1 cellular context compared by ENCODE assay signal in genomic region chr13:29438772-29439171, GRCh38.
TF ChIP-seq lines count a peak whose summit lies in the region.

No MANE protein-coding gene starts in this region.

TF ChIP-seq in SK-N-SH, 30 proteins besides CTCF, POLR2A, EP300 and RAD21:
- TF ChIP-seq MEF2A (IDR thresholded peaks at IDR 0.05; ENCODE audit: borderline replicate concordance, low read depth) (no peak), GABPA (IDR thresholded peaks at IDR 0.05; ENCODE audit: low read depth) (no peak), PBX3 (IDR thresholded peaks at IDR 0.05) (no peak), USF1 (IDR thresholded peaks at IDR 0.05; ENCODE audit: borderline replicate concordance, low read depth) (no peak), MAX (IDR thresholded peaks at IDR 0.05; ENCODE audit: low read depth) (no peak), MXI1 (IDR thresholded peaks at IDR 0.05; ENCODE audit: low read depth, low read length) (no peak), JUND (IDR thresholded peaks at IDR 0.05) (no peak), FOXJ3 (CRISPR knock-in tag; IDR thresholded peaks at IDR 0.05) (no peak), TAF1 (IDR thresholded peaks at IDR 0.05; ENCODE audit: borderline replicate concordance, low read depth, low read length) (no peak), EZH2phosphoT487 (IDR thresholded peaks at IDR 0.05; ENCODE audit: borderline replicate concordance, low read depth) (no peak), POLR2AphosphoS5 (IDR thresholded peaks at IDR 0.05; ENCODE audit: low read depth, low read length) (no peak), NFIC (IDR thresholded peaks at IDR 0.05; ENCODE audit: borderline replicate concordance) (no peak), USF2 (IDR thresholded peaks at IDR 0.05; ENCODE audit: borderline replicate concordance, low read depth, low read length) (no peak), TEAD4 (IDR thresholded peaks at IDR 0.05; ENCODE audit: borderline replicate concordance, insufficient read depth) (no peak), RCOR1 (IDR thresholded peaks at IDR 0.05; ENCODE audit: low read length) (no peak), TCF12 (IDR thresholded peaks at IDR 0.05) (no peak), ELF1 (IDR thresholded peaks at IDR 0.05) (no peak)
TF ChIP-seq in SK-N-SH: peak in this region for 0.
